ENCODE assay signal across 1 cellular context in the genomic region with DNA sequence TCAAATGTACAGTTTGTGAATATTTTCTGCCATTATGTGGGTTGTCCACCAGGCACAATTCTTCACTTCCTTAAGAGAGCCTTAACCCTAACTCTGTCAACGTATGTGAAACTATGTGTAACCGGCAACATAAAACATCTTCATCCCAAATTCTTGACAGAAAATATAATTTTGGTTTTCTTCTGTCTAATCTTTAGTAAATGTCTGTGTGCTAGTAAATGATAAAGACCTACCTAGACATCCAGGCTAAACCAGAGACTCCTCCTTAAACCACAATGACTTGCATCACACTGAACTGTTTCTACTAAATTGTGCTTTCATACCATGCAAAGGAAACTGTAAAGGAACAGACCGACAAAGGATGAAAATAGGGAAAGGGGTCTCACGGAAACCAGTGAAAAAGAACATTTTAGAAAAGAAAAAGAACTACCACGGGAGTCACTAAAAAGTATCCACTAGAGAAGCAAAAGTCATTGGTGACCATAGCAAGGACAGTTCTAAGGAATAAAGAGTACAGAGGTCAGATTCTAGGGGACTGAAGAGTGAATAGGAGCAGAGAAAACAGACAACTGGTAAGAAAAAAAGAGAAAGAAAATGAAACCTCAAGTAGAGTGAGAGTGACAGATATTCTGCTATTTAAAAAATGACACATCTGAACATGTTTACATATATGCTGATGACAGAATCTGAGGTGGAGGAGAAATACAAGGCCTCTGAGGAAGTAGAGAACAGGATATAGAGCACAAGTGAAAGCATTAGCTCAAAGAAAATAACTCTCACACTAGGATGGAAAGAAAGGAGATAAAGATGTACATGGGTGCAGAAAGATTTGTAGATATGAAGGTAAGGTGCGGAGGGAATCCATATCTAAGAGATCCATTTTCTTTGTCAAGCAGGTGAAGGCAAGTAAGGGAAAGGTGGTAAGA.
TF ChIP-seq lines count a peak whose summit lies in the region.

No MANE protein-coding gene starts in this region.

TF ChIP-seq in K562, 482 proteins besides CTCF, POLR2A, EP300 and RAD21 (continued from another document and continues in another):
- TF ChIP-seq ARID3B (CRISPR knock-in tag; IDR thresholded peaks at IDR 0.05; ENCODE audit: borderline replicate concordance), result no peak
- peak; percentile 77; the same call in 1 of the 2 replicates for TF ChIP-seq HES1 (IDR thresholded peaks at IDR 0.05; ENCODE audit: low read depth)
- TF ChIP-seq ZNF609 (CRISPR knock-in tag; IDR thresholded peaks at IDR 0.05; ENCODE audit: borderline replicate concordance), result no peak
- no peak for TF ChIP-seq SIN3A (IDR thresholded peaks at IDR 0.05; ENCODE audit: borderline replicate concordance in 2 of 2, control insufficient read depth in 1 of 2, low read depth in 2 of 2, low read length in 2 of 2)
- TF ChIP-seq TCFL5 (CRISPR knock-in tag; conservative IDR thresholded peaks at IDR 0.05), result no peak
- TF ChIP-seq TEAD1 (CRISPR knock-in tag; IDR thresholded peaks at IDR 0.05), result peak in 1 of 2 experiments; percentile 76; a peak in 2 of 4 replicates
- TF ChIP-seq, protein P1, sequence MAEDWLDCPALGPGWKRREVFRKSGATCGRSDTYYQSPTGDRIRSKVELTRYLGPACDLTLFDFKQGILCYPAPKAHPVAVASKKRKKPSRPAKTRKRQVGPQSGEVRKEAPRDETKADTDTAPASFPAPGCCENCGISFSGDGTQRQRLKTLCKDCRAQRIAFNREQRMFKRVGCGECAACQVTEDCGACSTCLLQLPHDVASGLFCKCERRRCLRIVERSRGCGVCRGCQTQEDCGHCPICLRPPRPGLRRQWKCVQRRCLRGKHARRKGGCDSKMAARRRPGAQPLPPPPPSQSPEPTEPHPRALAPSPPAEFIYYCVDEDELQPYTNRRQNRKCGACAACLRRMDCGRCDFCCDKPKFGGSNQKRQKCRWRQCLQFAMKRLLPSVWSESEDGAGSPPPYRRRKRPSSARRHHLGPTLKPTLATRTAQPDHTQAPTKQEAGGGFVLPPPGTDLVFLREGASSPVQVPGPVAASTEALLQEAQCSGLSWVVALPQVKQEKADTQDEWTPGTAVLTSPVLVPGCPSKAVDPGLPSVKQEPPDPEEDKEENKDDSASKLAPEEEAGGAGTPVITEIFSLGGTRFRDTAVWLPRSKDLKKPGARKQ (CRISPR knock-in tag; IDR thresholded peaks at IDR 0.05), result no peak
- no peak for TF ChIP-seq BRCA1 (IDR thresholded peaks at IDR 0.05)
- TF ChIP-seq BRCA1 (CRISPR knock-in tag; IDR thresholded peaks at IDR 0.05), result no peak
- peak; percentile 74 for TF ChIP-seq ATF7 (IDR thresholded peaks at IDR 0.05)
- peak; percentile 71 for TF ChIP-seq FOSL1 (tag; conservative IDR thresholded peaks at IDR 0.05)
- no peak for TF ChIP-seq MIER1 (IDR thresholded peaks at IDR 0.05; ENCODE audit: low read depth)
- no peak for TF ChIP-seq GTF2F1 (IDR thresholded peaks at IDR 0.05; ENCODE audit: low read depth, low read length)
- no peak for TF ChIP-seq ZNF699 (CRISPR knock-in tag; IDR thresholded peaks at IDR 0.05; ENCODE audit: insufficient replicate concordance)
- TF ChIP-seq TBP (optimal IDR thresholded peaks at IDR 0.05; ENCODE audit: low read depth, low read length), result no peak
- TF ChIP-seq NR2C2 (CRISPR knock-in tag; IDR thresholded peaks at IDR 0.05), result no peak
- TF ChIP-seq NR2C2 (tag; IDR thresholded peaks at IDR 0.05), result peak; percentile 47
- TF ChIP-seq ZC3H8 (IDR thresholded peaks at IDR 0.05), result no peak
- TF ChIP-seq THRAP3 (IDR thresholded peaks at IDR 0.05; ENCODE audit: borderline replicate concordance), result no peak; the same call in 1 of the 2 replicates
- TF ChIP-seq SFPQ (IDR thresholded peaks at IDR 0.05; ENCODE audit: low read depth, low read length), result no peak
- peak in 1 of 2 experiments; percentile 47; a peak in 1 of 4 replicates for TF ChIP-seq NONO (IDR thresholded peaks at IDR 0.05; ENCODE audit: low read depth in 2 of 2, low read length in 1 of 2)
- no peak for TF ChIP-seq IRF2 (CRISPR knock-in tag; IDR thresholded peaks at IDR 0.05)
- no peak for TF ChIP-seq OTX1 (CRISPR knock-in tag; IDR thresholded peaks at IDR 0.05)
- TF ChIP-seq CHAMP1 (IDR thresholded peaks at IDR 0.05), result peak; percentile 76
- TF ChIP-seq GATAD2A (IDR thresholded peaks at IDR 0.05), result no peak
- no peak for TF ChIP-seq CBFB (CRISPR knock-in tag; IDR thresholded peaks at IDR 0.05)
- TF ChIP-seq ZNF140 (CRISPR knock-in tag; IDR thresholded peaks at IDR 0.05), result no peak
- TF ChIP-seq CHD1 (IDR thresholded peaks at IDR 0.05; ENCODE audit: low read length), result no peak
- TF ChIP-seq CBX5 (IDR thresholded peaks at IDR 0.05; ENCODE audit: borderline replicate concordance, low read depth), result no peak
- no peak; the same call in 1 of the 2 replicates for TF ChIP-seq TOE1 (IDR thresholded peaks at IDR 0.05; ENCODE audit: borderline replicate concordance)
- TF ChIP-seq TOE1 (CRISPR knock-in tag; IDR thresholded peaks at IDR 0.05; ENCODE audit: borderline replicate concordance, low read depth), result no peak
- TF ChIP-seq ZBTB12 (CRISPR knock-in tag; IDR thresholded peaks at IDR 0.05), result no peak
- peak; percentile 99 for TF ChIP-seq NFE2 (IDR thresholded peaks at IDR 0.05; ENCODE audit: low read depth)
- no peak for TF ChIP-seq PYGO2 (tag; IDR thresholded peaks at IDR 0.05)
- TF ChIP-seq JUNB (CRISPR knock-in tag; conservative IDR thresholded peaks at IDR 0.05), result no peak
- TF ChIP-seq, protein P2, sequence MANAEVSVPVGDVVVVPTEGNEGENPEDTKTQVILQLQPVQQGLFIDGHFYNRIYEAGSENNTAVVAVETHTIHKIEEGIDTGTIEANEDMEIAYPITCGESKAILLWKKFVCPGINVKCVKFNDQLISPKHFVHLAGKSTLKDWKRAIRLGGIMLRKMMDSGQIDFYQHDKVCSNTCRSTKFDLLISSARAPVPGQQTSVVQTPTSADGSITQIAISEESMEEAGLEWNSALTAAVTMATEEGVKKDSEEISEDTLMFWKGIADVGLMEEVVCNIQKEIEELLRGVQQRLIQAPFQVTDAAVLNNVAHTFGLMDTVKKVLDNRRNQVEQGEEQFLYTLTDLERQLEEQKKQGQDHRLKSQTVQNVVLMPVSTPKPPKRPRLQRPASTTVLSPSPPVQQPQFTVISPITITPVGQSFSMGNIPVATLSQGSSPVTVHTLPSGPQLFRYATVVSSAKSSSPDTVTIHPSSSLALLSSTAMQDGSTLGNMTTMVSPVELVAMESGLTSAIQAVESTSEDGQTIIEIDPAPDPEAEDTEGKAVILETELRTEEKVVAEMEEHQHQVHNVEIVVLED (CRISPR knock-in tag; IDR thresholded peaks at IDR 0.05), result no peak
- no peak for TF ChIP-seq NELFE (IDR thresholded peaks at IDR 0.05; ENCODE audit: insufficient read depth, insufficient read length)
- TF ChIP-seq L3MBTL2 (IDR thresholded peaks at IDR 0.05), result peak; percentile 16; the same call in 1 of the 2 replicates
